ENCODE assay signal across 12 cellular contexts in genomic region chr20:62476074-62476838, GRCh38. TPM values are rescaled to one million over a fixed set of nuclear protein-coding genes. Genes with fewer than 3 reads are reported as not detected.
DNase-seq lines count a peak whose midpoint lies in the region; ATAC-seq lines count a peak whose summit lies in the region.
"Had no signal": no experiment of that assay in that cellular context is flagged by ENCODE, and none has a peak within 500 bp of the region (broad histone marks: within the 10 kb centered on the region; RNA-seq: fewer than 3 reads in every experiment).

No MANE protein-coding gene starts in this region.

- H3K9me3 ChIP-seq in duodenal mucosa (ENCODE audit: control insufficient read depth in 1 of 2, low read length in 2 of 2), result no peaks in the 10 kb centered on the region

- no peaks in the 10 kb centered on the region for H3K36me3 ChIP-seq in duodenal mucosa (ENCODE audit: control insufficient read depth in 1 of 2, insufficient read depth in 2 of 2, low read length in 2 of 2)
- H3K36me3 ChIP-seq in urinary bladder (ENCODE audit: insufficient read depth), result no peaks in the 10 kb centered on the region

- 2% methylated on average over 78 of the region's 80 CpGs for WGBS in urinary bladder

- H3K27me3 ChIP-seq in duodenal mucosa (ENCODE audit: control insufficient read depth in 1 of 2, insufficient read depth in 2 of 2, low read length in 2 of 2), result peaks cover 0 to 10% of the 10 kb centered on the region in 2 donors

- peak overlapping the region; percentile 60 to 63 for H3K9ac ChIP-seq in duodenal mucosa (ENCODE audit: low read depth in 1 of 2, low read length in 2 of 2)

- H3K9me3 Mint-ChIP-seq in activated naive CD8-positive, alpha-beta T cell treated with anti-CD3 and anti-CD28 coated beads for 36 hours, result no peaks in the 10 kb centered on the region
- no peaks in the 10 kb centered on the region for H3K9me3 Mint-ChIP-seq in activated naive CD8-positive, alpha-beta T cell treated with anti-CD3 and anti-CD28 coated beads, Interleukin-2, amount 50 U/mL, for 24 hours
- no peaks in the 10 kb centered on the region for H3K9me3 Mint-ChIP-seq in memory B cell

- peak; percentile 16 for DNase-seq in activated naive CD8-positive, alpha-beta T cell treated with anti-CD3 and anti-CD28 coated beads for 36 hours
- DNase-seq in activated naive CD8-positive, alpha-beta T cell treated with anti-CD3 and anti-CD28 coated beads, Interleukin-2, amount 50 U/mL, for 24 hours, result no peak
- DNase-seq in memory B cell (ENCODE audit: low spot score in 2 of 2) (no peak), caudate nucleus (lab: John Stamatoyannopoulos, UW) (no peak)
- DNase-seq in activated CD4-positive, alpha-beta T cell treated with anti-CD3 and anti-CD28 coated beads, Interleukin-2, amount 50 U/mL, for 1 hour, result no peak
- DNase-seq: activated effector memory CD4-positive, alpha-beta T cell treated with Interleukin-2 at 50 U/mL for 16 hours; NCI-H446; T-helper 2 cell had no signal

- H3K27ac ChIP-seq in duodenal mucosa (ENCODE audit: low read depth, low read length), result peak overlapping the region; percentile 62
- peak overlapping the region; percentile 75 for H3K27ac ChIP-seq in urinary bladder (ENCODE audit: low read depth)
- H3K27ac ChIP-seq in caudate nucleus (ENCODE audit: low read depth, low read length), result no peak overlapping the region

- H3K4me1 Mint-ChIP-seq in activated naive CD8-positive, alpha-beta T cell treated with anti-CD3 and anti-CD28 coated beads for 36 hours, result peaks cover 1% of the 10 kb centered on the region
- peaks cover 4% of the 10 kb centered on the region for H3K4me1 Mint-ChIP-seq in activated naive CD8-positive, alpha-beta T cell treated with anti-CD3 and anti-CD28 coated beads, Interleukin-2, amount 50 U/mL, for 24 hours
- peaks cover 8% of the 10 kb centered on the region for H3K4me1 Mint-ChIP-seq in memory B cell

- no peaks in the 10 kb centered on the region for H3K36me3 Mint-ChIP-seq in activated naive CD8-positive, alpha-beta T cell treated with anti-CD3 and anti-CD28 coated beads for 36 hours
- H3K36me3 Mint-ChIP-seq in activated naive CD8-positive, alpha-beta T cell treated with anti-CD3 and anti-CD28 coated beads, Interleukin-2, amount 50 U/mL, for 24 hours (ENCODE audit: low read depth), result no peaks in the 10 kb centered on the region
- peaks cover 2% of the 10 kb centered on the region for H3K36me3 Mint-ChIP-seq in memory B cell

- no peak overlapping the region for H3K4me3 Mint-ChIP-seq in activated naive CD8-positive, alpha-beta T cell treated with anti-CD3 and anti-CD28 coated beads for 36 hours
- no peak overlapping the region for H3K4me3 Mint-ChIP-seq in activated naive CD8-positive, alpha-beta T cell treated with anti-CD3 and anti-CD28 coated beads, Interleukin-2, amount 50 U/mL, for 24 hours
- no peak overlapping the region for H3K4me3 Mint-ChIP-seq in memory B cell

- H3K27ac Mint-ChIP-seq in activated naive CD8-positive, alpha-beta T cell treated with anti-CD3 and anti-CD28 coated beads for 36 hours, result no peak overlapping the region
- H3K27ac Mint-ChIP-seq in activated naive CD8-positive, alpha-beta T cell treated with anti-CD3 and anti-CD28 coated beads, Interleukin-2, amount 50 U/mL, for 24 hours, result no peak overlapping the region
- H3K27ac Mint-ChIP-seq in memory B cell, result peak overlapping the region; percentile 85

- H3K4me3 ChIP-seq in duodenal mucosa (ENCODE audit: low read depth in 1 of 2, low read length in 2 of 2) (peak overlapping the region; percentile 59 to 61), urinary bladder (ENCODE audit: low read depth, low read length) (peak overlapping the region; percentile 69)

- no peak for ATAC-seq in activated naive CD8-positive, alpha-beta T cell treated with anti-CD3 and anti-CD28 coated beads, Interleukin-2, amount 50 U/mL, for 24 hours
- ATAC-seq in memory B cell (ENCODE audit: low read depth), result no peak
- no peak for ATAC-seq in HG03378 (IDR thresholded peaks at IDR 0.05; ENCODE audit: unreplicated experiment)

- peaks cover 0 to 8% of the 10 kb centered on the region in 2 donors for H3K4me1 ChIP-seq in duodenal mucosa (ENCODE audit: control insufficient read depth in 1 of 2, insufficient read depth in 2 of 2, low read length in 2 of 2)
- H3K4me1 ChIP-seq in urinary bladder (ENCODE audit: insufficient read depth), result peaks cover 3% of the 10 kb centered on the region

- H3K27me3 Mint-ChIP-seq in activated naive CD8-positive, alpha-beta T cell treated with anti-CD3 and anti-CD28 coated beads for 36 hours, result peaks cover 60% of the 10 kb centered on the region
- peaks cover 47% of the 10 kb centered on the region for H3K27me3 Mint-ChIP-seq in activated naive CD8-positive, alpha-beta T cell treated with anti-CD3 and anti-CD28 coated beads, Interleukin-2, amount 50 U/mL, for 24 hours
- H3K27me3 Mint-ChIP-seq in memory B cell, result peaks cover 32% of the 10 kb centered on the region

RNA-seq across cellular contexts. Expression of gene GATA5, which starts 0.5 kb away (rescaled TPM):
- not detected for total RNA-seq in activated naive CD8-positive, alpha-beta T cell treated with anti-CD3 and anti-CD28 coated beads for 36 hours
- total RNA-seq in urinary bladder, result 6.6 TPM
- 27.4 TPM for polyA plus RNA-seq in urinary bladder

RNA-seq across cellular contexts. Expression of gene RBBP8NL, which starts 48.9 kb away (rescaled TPM):
- total RNA-seq in activated naive CD8-positive, alpha-beta T cell treated with anti-CD3 and anti-CD28 coated beads for 36 hours, result not detected
- total RNA-seq in urinary bladder, result 0.69 TPM
- polyA plus RNA-seq in urinary bladder, result 1.1 TPM
- polyA plus RNA-seq: liver had no signal
